ENCODE assay signal across 8 cellular contexts in genomic region chr22:36252754-36253522, GRCh38. TPM values are rescaled to one million over a fixed set of nuclear protein-coding genes. Genes with fewer than 3 reads are reported as not detected.
DNase-seq lines count a peak whose midpoint lies in the region; ATAC-seq and TF ChIP-seq lines count a peak whose summit lies in the region.

Gene APOL1 (plus strand): TSS chr22:36253133. CDS start chr22:36254956, 1,823 bp downstream.

- H3K4me3 ChIP-seq in esophagus (ENCODE audit: low read depth in 1 of 2, low read length in 2 of 2) (peak within 1 kb of the TSS; percentile 51 to 58), osteoblast (ENCODE audit: insufficient read depth, low read length) (peak within 1 kb of the TSS; percentile 70), MG63 (no peak within 1 kb of the TSS)

- peaks cover 5 to 11% of the 10 kb centered on the region in 2 donors for H3K4me1 ChIP-seq in esophagus (ENCODE audit: control insufficient read depth in 2 of 2, insufficient read depth in 2 of 2, low read length in 1 of 2)
- H3K4me1 ChIP-seq in osteoblast (ENCODE audit: insufficient read depth, low read length) = peaks cover 19% of the 10 kb centered on the region

- POLR2A ChIA-PET in activated CD4-positive, alpha-beta memory T cell treated with anti-CD3 and anti-CD28 coated beads, Interleukin-2, amount 10 ng/mL, durations not matched to agents 7 days and 5 days (lab: Charles Lee) = interaction anchor here (0.7 to 5.1 kb wide), 10 partner anchors 10 to 827 kb away, joined by 3 to 48 read pairs (median 6); partner anchors contain the start of genes APOL2, APOL3 and TXN2

- H3K36me3 ChIP-seq in esophagus (ENCODE audit: control insufficient read depth in 2 of 2, insufficient read depth in 2 of 2, low read length in 1 of 2) (peaks cover 0 to 6% of the 10 kb centered on the region in 2 donors), osteoblast (ENCODE audit: insufficient read depth, low read length) (no peaks in the 10 kb centered on the region), MG63 (no peaks in the 10 kb centered on the region)

- H3K9me3 ChIP-seq in esophagus (ENCODE audit: control insufficient read depth in 2 of 2, insufficient read depth in 1 of 2, low read depth in 1 of 2, low read length in 1 of 2) (no peaks in the 10 kb centered on the region), osteoblast (ENCODE audit: low read depth, low read length) (no peaks in the 10 kb centered on the region), MG63 (no peaks in the 10 kb centered on the region)

- TF ChIP-seq CTCF in GM13977 (IDR thresholded peaks at IDR 0.05; ENCODE audit: extremely low read depth, insufficient read depth, missing control alignments) (no peak), osteoblast (IDR thresholded peaks at IDR 0.05; ENCODE audit: extremely low read depth, low read depth, low read length) (no peak), nephron progenitor cell (IDR thresholded peaks at IDR 0.05) (no peak)

- in situ Hi-C loops in GM13977 (cut with MboI; ENCODE audit: low pct_unique_long_range_greater_than_20kb, low sequenced_read_pairs, unreplicated experiment) = no loop called here

- H3K4me3 Mint-ChIP-seq in activated CD4-positive, alpha-beta memory T cell treated with anti-CD3 and anti-CD28 coated beads, Interleukin-2, amount 10 ng/mL, durations not matched to agents 7 days and 5 days = peak within 1 kb of the TSS; percentile 93
- no peak within 1 kb of the TSS for H3K4me3 Mint-ChIP-seq in nephron progenitor cell

- H3K27me3 Mint-ChIP-seq in activated CD4-positive, alpha-beta memory T cell treated with anti-CD3 and anti-CD28 coated beads, Interleukin-2, amount 10 ng/mL, durations not matched to agents 7 days and 5 days = no peaks in the 10 kb centered on the region
- peaks cover 22% of the 10 kb centered on the region for H3K27me3 Mint-ChIP-seq in nephron progenitor cell (ENCODE audit: low read depth, poor library complexity)

- peaks cover 39% of the 10 kb centered on the region for H3K36me3 Mint-ChIP-seq in activated CD4-positive, alpha-beta memory T cell treated with anti-CD3 and anti-CD28 coated beads, Interleukin-2, amount 10 ng/mL, durations not matched to agents 7 days and 5 days (ENCODE audit: low read depth)
- H3K36me3 Mint-ChIP-seq in nephron progenitor cell (ENCODE audit: low read depth) = peaks cover 6% of the 10 kb centered on the region

- DNase-seq in GM13977 (ENCODE audit: low spot score) (peak; percentile 56), osteoblast (ENCODE audit: insufficient read length, low spot score, missing footprints) (no peak), MG63 (no peak), nephron progenitor cell (no peak), RKO (ENCODE audit: low spot score) (no peak)
- peak; percentile 63 for DNase-seq in activated CD4-positive, alpha-beta memory T cell treated with anti-CD3 and anti-CD28 coated beads, Interleukin-2, amount 10 ng/mL, durations not matched to agents 7 days and 5 days

- H3K27ac ChIP-seq in esophagus (ENCODE audit: low read depth in 2 of 2, low read length in 1 of 2) (peak within 1 kb of the TSS; percentile 57 to 65), osteoblast (ENCODE audit: low read depth, low read length) (peak within 1 kb of the TSS; percentile 43)

- ATAC-seq in HG03196 (IDR thresholded peaks at IDR 0.05; ENCODE audit: unreplicated experiment) = peak; percentile 76

- peak within 1 kb of the TSS; percentile 89 for H3K4me2 ChIP-seq in osteoblast (ENCODE audit: insufficient read depth, low read length)

- no peaks in the 10 kb centered on the region for H3K79me2 ChIP-seq in osteoblast (ENCODE audit: insufficient read depth, low read length)

- peak within 1 kb of the TSS; percentile 89 for H3K27ac Mint-ChIP-seq in activated CD4-positive, alpha-beta memory T cell treated with anti-CD3 and anti-CD28 coated beads, Interleukin-2, amount 10 ng/mL, durations not matched to agents 7 days and 5 days
- H3K27ac Mint-ChIP-seq in nephron progenitor cell = no peak within 1 kb of the TSS

- CTCF ChIA-PET in activated CD4-positive, alpha-beta memory T cell treated with anti-CD3 and anti-CD28 coated beads, Interleukin-2, amount 10 ng/mL, durations not matched to agents 7 days and 5 days (lab: Charles Lee) = interaction anchor here (0.8 to 6.9 kb wide), 9 partner anchors 10 to 234 kb away, joined by 3 to 65 read pairs (median 4); partner anchors contain the start of gene APOL2

- peak within 1 kb of the TSS; percentile 84 for H2AFZ ChIP-seq in osteoblast (ENCODE audit: low read length)

- peaks cover 59% of the 10 kb centered on the region for H3K4me1 Mint-ChIP-seq in activated CD4-positive, alpha-beta memory T cell treated with anti-CD3 and anti-CD28 coated beads, Interleukin-2, amount 10 ng/mL, durations not matched to agents 7 days and 5 days
- peaks cover 10% of the 10 kb centered on the region for H3K4me1 Mint-ChIP-seq in nephron progenitor cell

- H4K20me1 ChIP-seq in osteoblast (ENCODE audit: insufficient read depth, low read length) = no peaks in the 10 kb centered on the region

- WGBS in esophagus, 2 donors = 29 to 40% methylated on average over 10 of the region's 10 CpGs

- peaks cover 5% of the 10 kb centered on the region for H3K9me3 Mint-ChIP-seq in activated CD4-positive, alpha-beta memory T cell treated with anti-CD3 and anti-CD28 coated beads, Interleukin-2, amount 10 ng/mL, durations not matched to agents 7 days and 5 days
- peaks cover 28% of the 10 kb centered on the region for H3K9me3 Mint-ChIP-seq in nephron progenitor cell

- H3K27me3 ChIP-seq in esophagus (ENCODE audit: control insufficient read depth in 1 of 2, insufficient read depth in 2 of 2, low read length in 2 of 2) = no peaks in the 10 kb centered on the region
- H3K27me3 ChIP-seq in osteoblast (ENCODE audit: insufficient read depth, low read length) = no peaks in the 10 kb centered on the region
- H3K27me3 ChIP-seq in MG63 = no peaks in the 10 kb centered on the region

RNA-seq across cellular contexts. Expression of gene APOL1, which starts in this region (rescaled TPM):
- 10 to 100 TPM; 63.0 to 64.0 TPM for total RNA-seq in activated CD4-positive, alpha-beta memory T cell treated with anti-CD3 and anti-CD28 coated beads, Interleukin-2, amount 10 ng/mL, durations not matched to agents 7 days and 5 days
- polyA plus RNA-seq in esophagus = 10 to 100 TPM in 1 of 2 donors, 1 to 10 TPM in 1; 9.8 to 10.5 TPM
- 34.8 and 38.7 TPM in 2 replicates for total RNA-seq in osteoblast
- 0.49 and 2.4 TPM in 2 replicates for total RNA-seq in MG63 (2014; rRNA removed; shearing (Covaris generic); ENCODE audit: low replicate concordance)

Comparison
In these comparisons a context has a peak if more than half of its experiments do, and no peak if none do; other contexts are left out.
1. RNA of gene APOL1 (total RNA-seq): 63.0 to 64.0 TPM in activated CD4-positive, alpha-beta memory T cell treated with anti-CD3 and anti-CD28 coated beads, Interleukin-2, amount 10 ng/mL, durations not matched to agents 7 days and 5 days and 34.8 to 38.7 TPM in osteoblast; 0.49 to 2.4 TPM in MG63; every median in the first group is over 10 times any median in the second.
2. DNase-seq: peak in GM13977 (single experiment) and activated CD4-positive, alpha-beta memory T cell treated with anti-CD3 and anti-CD28 coated beads, Interleukin-2, amount 10 ng/mL, durations not matched to agents 7 days and 5 days (single experiment); none in osteoblast (single experiment), MG63 (single experiment), nephron progenitor cell (single experiment) and RKO (single experiment).